10 cellular contexts compared by ENCODE assay signal in the genomic region with DNA sequence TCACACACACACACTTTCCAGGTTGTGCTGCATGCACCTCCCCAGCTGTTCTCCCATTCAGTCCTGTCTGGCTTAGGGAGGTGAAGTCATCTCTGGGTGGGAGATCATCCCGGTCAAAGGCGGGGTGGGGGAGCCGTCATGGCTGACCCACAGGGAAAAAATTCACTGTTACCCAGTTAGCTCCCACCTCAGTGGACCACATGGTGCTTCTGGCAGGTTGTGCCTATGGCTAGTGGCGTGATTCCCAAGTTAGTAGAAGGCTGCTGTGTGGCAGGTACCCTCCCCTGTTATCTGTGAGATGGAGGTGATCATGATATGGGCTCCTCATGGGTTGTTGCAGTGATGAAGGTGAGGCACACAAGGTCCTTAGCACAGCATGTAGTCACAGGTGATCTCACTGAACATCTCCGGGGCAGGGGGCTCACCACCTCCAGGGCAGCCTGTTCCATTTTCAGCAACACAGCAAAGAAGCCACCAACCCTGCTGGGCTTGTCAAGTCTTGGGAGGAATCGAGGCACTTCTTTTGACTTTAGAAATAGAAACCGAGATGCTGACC.
DNase-seq lines count a peak whose midpoint lies in the region; ATAC-seq and TF ChIP-seq lines count a peak whose summit lies in the region.
"Had no signal": no experiment of that assay in that cellular context is flagged by ENCODE, and none has a peak within 500 bp of the region (broad histone marks: within the 10 kb centered on the region; RNA-seq: fewer than 3 reads in every experiment).

No MANE protein-coding gene starts in this region.

- H3K36me3 ChIP-seq in lung (ENCODE audit: control insufficient read depth in 2 of 2, insufficient read depth in 2 of 2, low read length in 2 of 2) (no peaks in the 10 kb centered on the region), BE2C (no peaks in the 10 kb centered on the region)

- ATAC-seq in GM21423 (IDR thresholded peaks at IDR 0.05; ENCODE audit: unreplicated experiment) (peak; percentile 6), lung (ENCODE audit: insufficient read depth, low FRiP score) (no peak), HG03025 (IDR thresholded peaks at IDR 0.05; ENCODE audit: low FRiP score, unreplicated experiment) (no peak)

- no peak for TF ChIP-seq CTCF in lung (IDR thresholded peaks at IDR 0.05; ENCODE audit: control extremely low read depth, extremely low read depth)
- TF ChIP-seq CTCF in BE2C (IDR thresholded peaks at IDR 0.05; ENCODE audit: low read depth, low read length) = no peak

- no peaks in the 10 kb centered on the region for H3K9me3 ChIP-seq in lung (ENCODE audit: control insufficient read depth in 2 of 2, insufficient read depth in 1 of 2, low read length in 1 of 2)
- H3K9me3 ChIP-seq in BE2C = no peaks in the 10 kb centered on the region

- H3K27me3 ChIP-seq in lung (ENCODE audit: control insufficient read depth, insufficient read depth) (no peaks in the 10 kb centered on the region), BE2C (peaks cover 17% of the 10 kb centered on the region)

- H3K4me1 ChIP-seq in lung (ENCODE audit: control insufficient read depth in 2 of 2, insufficient read depth in 2 of 2, low read length in 2 of 2) (peaks cover 0 to 5% of the 10 kb centered on the region in 2 donors), BE2C (no peaks in the 10 kb centered on the region)

- H3K4me3 ChIP-seq in GM08714 (ENCODE audit: low read length) (peak overlapping the region; percentile 56; the same call in 1 of the 2 replicates), lung (no peak overlapping the region), BE2C (ENCODE audit: low read depth, low read length) (no peak overlapping the region)

- 52 to 67% methylated on average over 7 of the region's 7 CpGs for WGBS in lung, 2 donors

- no peak overlapping the region for H3K27ac ChIP-seq in lung (ENCODE audit: low read depth in 1 of 2, low read length in 1 of 2)

- DNase-seq in NCI-H226 (peak; percentile 11), lung (ENCODE audit: low spot score) (peak; percentile 18), BE2C (no peak), GM19240 (ENCODE audit: insufficient read length, low spot score) (no peak), NCI-H2196 (lab: John Stamatoyannopoulos, UW; ENCODE audit: unreplicated experiment) (no peak)
- DNase-seq: activated effector memory CD4-positive, alpha-beta T cell treated with Interleukin-2 at 50 U/mL for 16 hours; DND-41 had no signal

Comparison
In these comparisons a context has a peak if more than half of its experiments do, and no peak if none do; other contexts are left out.
1. DNase-seq: peak in NCI-H226 (single experiment) and lung (single experiment); none in BE2C (single experiment), GM19240 (single experiment) and NCI-H2196 (single experiment).